ENCODE assay signal across 24 cellular contexts in the genomic region with DNA sequence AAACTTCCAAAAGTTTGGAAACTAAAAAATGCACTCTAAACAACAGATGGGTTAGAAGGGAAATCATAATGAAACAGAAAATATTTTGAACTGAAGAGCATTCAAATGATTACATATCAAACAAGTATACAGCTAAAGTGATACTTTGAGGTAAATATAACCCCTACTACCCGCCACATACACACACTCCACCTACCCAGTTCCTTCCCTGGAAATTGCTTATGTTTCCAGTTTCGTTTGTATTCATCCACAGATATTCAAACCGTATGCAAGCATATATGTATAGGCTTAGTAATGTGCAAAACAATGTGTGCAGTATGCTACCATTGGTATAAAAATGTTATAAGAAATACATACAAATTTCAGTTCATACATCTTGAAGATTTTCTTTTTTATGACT.
DNase-seq lines count a peak whose midpoint lies in the region; ATAC-seq lines count a peak whose summit lies in the region.
"Had no signal": no experiment of that assay in that cellular context is flagged by ENCODE, and none has a peak within 500 bp of the region (broad histone marks: within the 10 kb centered on the region; RNA-seq: fewer than 3 reads in every experiment).

No MANE protein-coding gene starts in this region.

- H3K4me3 Mint-ChIP-seq in activated T-cell treated with anti-CD3 and anti-CD28 coated beads, Interleukin-2, amount 50 U/mL, for 4 hours: no peak overlapping the region
- no peak overlapping the region for H3K4me3 Mint-ChIP-seq in activated naive CD8-positive, alpha-beta T cell treated with anti-CD3 and anti-CD28 coated beads, Interleukin-2, amount 50 U/mL, for 24 hours
- no peak overlapping the region for H3K4me3 Mint-ChIP-seq in activated naive CD8-positive, alpha-beta T cell treated with anti-CD3 and anti-CD28 coated beads for 36 hours
- H3K4me3 Mint-ChIP-seq in activated T-helper 17 cell treated with anti-CD3 and anti-CD28 coated beads, Interleukin-2, amount 50 U/mL, for 72 hours: no peak overlapping the region
- H3K4me3 Mint-ChIP-seq: CD4-positive, alpha-beta memory T cell; CD4-positive, CD25-positive, alpha-beta regulatory T cell; CD8-positive, alpha-beta memory T cell had no signal

- no peaks in the 10 kb centered on the region for H3K4me1 Mint-ChIP-seq in activated T-cell treated with anti-CD3 and anti-CD28 coated beads, Interleukin-2, amount 50 U/mL, for 4 hours (ENCODE audit: low read depth)
- H3K4me1 Mint-ChIP-seq in activated naive CD8-positive, alpha-beta T cell treated with anti-CD3 and anti-CD28 coated beads, Interleukin-2, amount 50 U/mL, for 24 hours: no peaks in the 10 kb centered on the region
- no peaks in the 10 kb centered on the region for H3K4me1 Mint-ChIP-seq in activated naive CD8-positive, alpha-beta T cell treated with anti-CD3 and anti-CD28 coated beads for 36 hours
- H3K4me1 Mint-ChIP-seq in activated T-helper 17 cell treated with anti-CD3 and anti-CD28 coated beads, Interleukin-2, amount 50 U/mL, for 72 hours: no peaks in the 10 kb centered on the region
- H3K4me1 Mint-ChIP-seq: CD4-positive, alpha-beta memory T cell; CD8-positive, alpha-beta memory T cell had no signal

- DNase-seq in activated T-cell treated with anti-CD3 and anti-CD28 coated beads, Interleukin-2, amount 50 U/mL, for 4 hours: no peak
- DNase-seq in activated T-cell treated with anti-CD3 and anti-CD28 coated beads, Interleukin-2, amount 50 U/mL, for 1 hour: no peak
- no peak for DNase-seq in activated naive CD8-positive, alpha-beta T cell treated with anti-CD3 and anti-CD28 coated beads, Interleukin-2, amount 50 U/mL, for 24 hours
- DNase-seq in activated naive CD8-positive, alpha-beta T cell treated with anti-CD3 and anti-CD28 coated beads for 36 hours: no peak
- no peak for DNase-seq in cardiac septum (ENCODE audit: low spot score)
- DNase-seq: 8988T; ACHN; BE2C; C1 segment of cervical spinal cord; CD4-positive, alpha-beta memory T cell; CD4-positive, CD25-positive, alpha-beta regulatory T cell; CD8-positive, alpha-beta memory T cell; COR-L47; DMS 273 treated with DMSO at 0.1 percent for 48 hours; DMS153; DMS53; DMS79; DND-41; EL; GDM1 had no signal

- ATAC-seq in activated T-cell treated with anti-CD3 and anti-CD28 coated beads, Interleukin-2, amount 50 U/mL, for 4 hours: peak; percentile 74 to 83
- peak; percentile 24 for ATAC-seq in activated naive CD8-positive, alpha-beta T cell treated with anti-CD3 and anti-CD28 coated beads, Interleukin-2, amount 50 U/mL, for 24 hours
- peak; percentile 88 for ATAC-seq in activated T-helper 17 cell treated with anti-CD3 and anti-CD28 coated beads, Interleukin-2, amount 50 U/mL, for 72 hours (replicated peaks)
- no peak for ATAC-seq in GM18909 (IDR thresholded peaks at IDR 0.05; ENCODE audit: poor library complexity, unreplicated experiment)
- ATAC-seq: GM12878 had no signal

- intact Hi-C loops in cardiac septum (cut with DNase I): no loop called here

- H3K27me3 Mint-ChIP-seq in activated T-cell treated with anti-CD3 and anti-CD28 coated beads, Interleukin-2, amount 50 U/mL, for 4 hours (ENCODE audit: low read depth): peaks cover 17% of the 10 kb centered on the region
- H3K27me3 Mint-ChIP-seq in activated naive CD8-positive, alpha-beta T cell treated with anti-CD3 and anti-CD28 coated beads, Interleukin-2, amount 50 U/mL, for 24 hours: peaks cover 30% of the 10 kb centered on the region
- peaks cover 39% of the 10 kb centered on the region for H3K27me3 Mint-ChIP-seq in activated naive CD8-positive, alpha-beta T cell treated with anti-CD3 and anti-CD28 coated beads for 36 hours
- peaks cover 18% of the 10 kb centered on the region for H3K27me3 Mint-ChIP-seq in activated T-helper 17 cell treated with anti-CD3 and anti-CD28 coated beads, Interleukin-2, amount 50 U/mL, for 72 hours

- H3K36me3 Mint-ChIP-seq in activated T-cell treated with anti-CD3 and anti-CD28 coated beads, Interleukin-2, amount 50 U/mL, for 4 hours (ENCODE audit: insufficient read depth): no peaks in the 10 kb centered on the region
- no peaks in the 10 kb centered on the region for H3K36me3 Mint-ChIP-seq in activated naive CD8-positive, alpha-beta T cell treated with anti-CD3 and anti-CD28 coated beads, Interleukin-2, amount 50 U/mL, for 24 hours (ENCODE audit: low read depth)
- no peaks in the 10 kb centered on the region for H3K36me3 Mint-ChIP-seq in activated naive CD8-positive, alpha-beta T cell treated with anti-CD3 and anti-CD28 coated beads for 36 hours
- no peaks in the 10 kb centered on the region for H3K36me3 Mint-ChIP-seq in activated T-helper 17 cell treated with anti-CD3 and anti-CD28 coated beads, Interleukin-2, amount 50 U/mL, for 72 hours (ENCODE audit: low read depth)
- H3K36me3 Mint-ChIP-seq: CD4-positive, CD25-positive, alpha-beta regulatory T cell had no signal

- H3K27ac Mint-ChIP-seq in activated naive CD8-positive, alpha-beta T cell treated with anti-CD3 and anti-CD28 coated beads, Interleukin-2, amount 50 U/mL, for 24 hours: no peak overlapping the region
- no peak overlapping the region for H3K27ac Mint-ChIP-seq in activated naive CD8-positive, alpha-beta T cell treated with anti-CD3 and anti-CD28 coated beads for 36 hours
- H3K27ac Mint-ChIP-seq in activated T-helper 17 cell treated with anti-CD3 and anti-CD28 coated beads, Interleukin-2, amount 50 U/mL, for 72 hours: no peak overlapping the region
- H3K27ac Mint-ChIP-seq: CD14-positive monocyte; CD4-positive, alpha-beta memory T cell; CD4-positive, CD25-positive, alpha-beta regulatory T cell; CD8-positive, alpha-beta memory T cell had no signal

- peaks cover 8% of the 10 kb centered on the region for H3K9me3 Mint-ChIP-seq in activated T-cell treated with anti-CD3 and anti-CD28 coated beads, Interleukin-2, amount 50 U/mL, for 4 hours
- H3K9me3 Mint-ChIP-seq in activated naive CD8-positive, alpha-beta T cell treated with anti-CD3 and anti-CD28 coated beads, Interleukin-2, amount 50 U/mL, for 24 hours: peaks cover 18% of the 10 kb centered on the region
- peaks cover 16% of the 10 kb centered on the region for H3K9me3 Mint-ChIP-seq in activated naive CD8-positive, alpha-beta T cell treated with anti-CD3 and anti-CD28 coated beads for 36 hours
- H3K9me3 Mint-ChIP-seq in activated T-helper 17 cell treated with anti-CD3 and anti-CD28 coated beads, Interleukin-2, amount 50 U/mL, for 72 hours: no peaks in the 10 kb centered on the region
